1 cellular context compared by ENCODE assay signal in genomic region chr9:123796073-123796472, GRCh38.
TF ChIP-seq lines count a peak whose summit lies in the region.

No MANE protein-coding gene starts in this region.

TF ChIP-seq in GM12891, 5 proteins besides CTCF, POLR2A, EP300 and RAD21 (continued from another document):
- TF ChIP-seq POU2F2 (IDR thresholded peaks at IDR 0.05; ENCODE audit: low read depth, low read length) (0 out of 2 replicates have a peak, but pooled peaks have one; percentile 41), POLR2AphosphoS5 (IDR thresholded peaks at IDR 0.05; ENCODE audit: low read depth, low read length) (no peak), PAX5 (IDR thresholded peaks at IDR 0.05; ENCODE audit: insufficient read depth, low read length, severe bottlenecking) (no peak), SPI1 (IDR thresholded peaks at IDR 0.05; ENCODE audit: low read depth, low read length) (no peak)
